In genomic region chr18:58649966-58650816, GRCh38 we compare ENCODE assay signal across 10 cellular contexts. TPM values are rescaled to one million over a fixed set of nuclear protein-coding genes. Genes with fewer than 3 reads are reported as not detected.
DNase-seq lines count a peak whose midpoint lies in the region; ATAC-seq and TF ChIP-seq lines count a peak whose summit lies in the region.
"Had no signal": no experiment of that assay in that cellular context is flagged by ENCODE, and none has a peak within 500 bp of the region (broad histone marks: within the 10 kb centered on the region; RNA-seq: fewer than 3 reads in every experiment).

No MANE protein-coding gene starts in this region.

- peaks cover 0 to 1% (median 0%) of the 10 kb centered on the region in 4 donors for H3K9me3 ChIP-seq in sigmoid colon

- TF ChIP-seq CTCF in sigmoid colon (IDR thresholded peaks at IDR 0.05) = no peak

- no peak overlapping the region for H3K27ac ChIP-seq in sigmoid colon

- no peaks in the 10 kb centered on the region for H3K4me1 ChIP-seq in sigmoid colon

- no peak for TF ChIP-seq EP300 in sigmoid colon (IDR thresholded peaks at IDR 0.05)

- H3K27me3 ChIP-seq in sigmoid colon = no peaks in the 10 kb centered on the region

- intact Hi-C loops in sigmoid colon (cut with DNase I) = no loop called here

- H3K4me3 ChIP-seq in sigmoid colon = no peak overlapping the region

- DNase-seq in NCI-H226 (peak; percentile 26), myocyte (ENCODE audit: low read depth) (peak; percentile 37), sigmoid colon (no peak), KBM-7 (no peak), NCI-H82 treated with DMSO at 0.1 percent for 48 hours (lab: John Stamatoyannopoulos, UW; ENCODE audit: unreplicated experiment) (no peak), NCI-H1105 treated with DMSO at 0.1 percent for 48 hours (lab: John Stamatoyannopoulos, UW) (no peak)

- ATAC-seq in GM18867 (IDR thresholded peaks at IDR 0.05; ENCODE audit: unreplicated experiment) (peak; percentile 78), HG02678 (IDR thresholded peaks at IDR 0.05; ENCODE audit: unreplicated experiment) (peak; percentile 88)

- no peak for TF ChIP-seq POLR2A in sigmoid colon (IDR thresholded peaks at IDR 0.05)

- WGBS in sigmoid colon, 2 donors = 78 to 88% methylated on average over 1 of the region's 1 CpG

- in situ Hi-C loops in KBM-7 (cut with MboI; ENCODE audit: low pct_unique_long_range_greater_than_20kb, low sequenced_read_pairs) = no loop called here

- no peaks in the 10 kb centered on the region for H3K36me3 ChIP-seq in sigmoid colon

RNA-seq across cellular contexts. Expression of gene MALT1, which starts 21.1 kb away (rescaled TPM):
- total RNA-seq in myocyte = 20.9 and 22.9 TPM in 2 replicates
- 5.9 TPM for polyA plus RNA-seq in myocyte (2012)
- 10 to 100 TPM; 17.1 to 22.4 (median 18.4) TPM for total RNA-seq in sigmoid colon
- polyA plus RNA-seq in sigmoid colon = 10 to 100 TPM in 1 of 3 donors, 1 to 10 TPM in 2; 5.3 to 13.5 (median 5.4) TPM

RNA-seq across cellular contexts. Expression of gene ALPK2, which starts 21.3 kb away (rescaled TPM):
- 40.8 and 43.7 TPM in 2 replicates for total RNA-seq in myocyte
- polyA plus RNA-seq in myocyte (2012) = 24.2 TPM
- total RNA-seq in sigmoid colon = 1 to 10 TPM in 1 of 4 donors, under 1 TPM in 2, not detected in 1; 0.36 to 2.0 (median 0.55) TPM
- 1 to 10 TPM in 1 of 3 donors, not detected in 2; 1.5 TPM for polyA plus RNA-seq in sigmoid colon
- total RNA-seq: neural crest cell; T-helper 2 cell treated with Interferon-gamma antibody and Interleukin-4, amounts not matched to agents 100 ng/mL and 5 ng/mL, for 36 hours had no signal

Comparison
In these comparisons a context has a peak if more than half of its experiments do, and no peak if none do; other contexts are left out.
1. DNase-seq: peak in NCI-H226 (single experiment) and myocyte (single experiment); none in sigmoid colon (single experiment), KBM-7 (single experiment), NCI-H82 treated with DMSO at 0.1 percent for 48 hours (single experiment) and NCI-H1105 treated with DMSO at 0.1 percent for 48 hours (single experiment).
2. RNA of gene ALPK2, which starts 21.3 kb away (total RNA-seq): 40.8 to 43.7 TPM in myocyte; 0.36 to 2.0 TPM in sigmoid colon; every median in the first group is over 10 times any median in the second.